ENCODE assay signal across 13 cellular contexts in the genomic region with DNA sequence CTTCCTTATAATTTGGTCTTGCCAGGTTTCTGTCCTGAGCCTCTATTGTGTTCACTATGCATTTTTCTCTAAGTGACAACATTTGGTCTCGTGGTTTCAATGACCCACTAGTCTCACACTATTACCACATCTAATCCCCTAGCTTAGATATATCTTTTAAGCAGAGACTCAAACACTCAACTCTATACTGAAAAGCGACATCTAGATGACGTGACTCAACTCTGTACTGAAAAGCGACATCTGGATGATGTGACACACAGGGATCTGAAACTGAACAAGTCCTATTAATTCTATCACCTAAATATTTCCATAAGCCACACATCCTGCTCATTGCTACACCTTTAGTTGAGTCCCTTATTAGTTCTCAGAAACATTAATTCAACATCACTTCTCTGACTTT.
DNase-seq lines count a peak whose midpoint lies in the region; ATAC-seq, FAIRE-seq and TF ChIP-seq lines count a peak whose summit lies in the region.
"Had no signal": no experiment of that assay in that cellular context is flagged by ENCODE, and none has a peak within 500 bp of the region (broad histone marks: within the 10 kb centered on the region; RNA-seq: fewer than 3 reads in every experiment).

No MANE protein-coding gene starts in this region.

- H3K27me3 Mint-ChIP-seq in activated naive CD4-positive, alpha-beta T cell treated with anti-CD3 and anti-CD28 coated beads for 36 hours (ENCODE audit: low read depth), result no peaks in the 10 kb centered on the region
- H3K27me3 Mint-ChIP-seq in stimulated activated naive B cell treated with anti-CD40 and anti-IgM and Interleukin-4, amounts not matched to agents 10 μg/mL and 1 μg/mL and 100 μg/mL, for 72 hours, result no peaks in the 10 kb centered on the region

- intact Hi-C loops in activated naive CD4-positive, alpha-beta T cell treated with anti-CD3 and anti-CD28 coated beads for 36 hours (cut with micrococcal nuclease), result loop anchor here (1.0 to 10.0 kb wide), 5 partner anchors 52 to 1720 kb away; a partner anchor contains a TSS
- intact Hi-C loops in pancreas (cut with DNase I), result no loop called here

- no peak overlapping the region for H3K4me3 Mint-ChIP-seq in activated naive CD4-positive, alpha-beta T cell treated with anti-CD3 and anti-CD28 coated beads for 36 hours
- no peak overlapping the region for H3K4me3 Mint-ChIP-seq in stimulated activated naive B cell treated with anti-CD40 and anti-IgM and Interleukin-4, amounts not matched to agents 10 μg/mL and 1 μg/mL and 100 μg/mL, for 72 hours
- H3K4me3 Mint-ChIP-seq: T-helper 1 cell treated with Interleukin-12 subunit alpha and Interleukin-12 subunit beta and Interleukin-4 antibody, amounts not matched to agents 30 μg/mL and 1 μg/mL, for 36 hours had no signal

- no peaks in the 10 kb centered on the region for H3K36me3 Mint-ChIP-seq in activated naive CD4-positive, alpha-beta T cell treated with anti-CD3 and anti-CD28 coated beads for 36 hours (ENCODE audit: low read depth)
- no peaks in the 10 kb centered on the region for H3K36me3 Mint-ChIP-seq in stimulated activated naive B cell treated with anti-CD40 and anti-IgM and Interleukin-4, amounts not matched to agents 10 μg/mL and 1 μg/mL and 100 μg/mL, for 72 hours

- H3K27ac Mint-ChIP-seq in activated naive CD4-positive, alpha-beta T cell treated with anti-CD3 and anti-CD28 coated beads for 36 hours, result no peak overlapping the region
- H3K27ac Mint-ChIP-seq in stimulated activated naive B cell treated with anti-CD40 and anti-IgM and Interleukin-4, amounts not matched to agents 10 μg/mL and 1 μg/mL and 100 μg/mL, for 72 hours, result no peak overlapping the region
- H3K27ac Mint-ChIP-seq: T-helper 1 cell treated with Interleukin-12 subunit alpha and Interleukin-12 subunit beta and Interleukin-4 antibody, amounts not matched to agents 30 μg/mL and 1 μg/mL, for 36 hours had no signal

- no peaks in the 10 kb centered on the region for H3K9me3 ChIP-seq in pancreas
- H3K9me3 ChIP-seq: BLaER1 had no signal

- H3K4me3 ChIP-seq in pancreas, result no peak overlapping the region
- H3K4me3 ChIP-seq: BLaER1 had no signal

- CTCF ChIA-PET in activated naive CD4-positive, alpha-beta T cell treated with anti-CD3 and anti-CD28 coated beads for 36 hours (lab: Charles Lee), result interaction anchor here (1.1 kb wide), 1 partner anchor 345 kb away, joined by 3 read pairs; no protein-coding TSS in a partner anchor

- peaks cover 29% of the 10 kb centered on the region for H3K4me1 Mint-ChIP-seq in activated naive CD4-positive, alpha-beta T cell treated with anti-CD3 and anti-CD28 coated beads for 36 hours (ENCODE audit: low read depth)
- peaks cover 6 to 8% of the 10 kb centered on the region in 2 donors for H3K4me1 Mint-ChIP-seq in stimulated activated naive B cell treated with anti-CD40 and anti-IgM and Interleukin-4, amounts not matched to agents 10 μg/mL and 1 μg/mL and 100 μg/mL, for 72 hours

- ATAC-seq in GM21723 (IDR thresholded peaks at IDR 0.05; ENCODE audit: unreplicated experiment) (peak; percentile 99), HG03457 (IDR thresholded peaks at IDR 0.05; ENCODE audit: unreplicated experiment) (peak; percentile 99), pancreas (no peak)
- ATAC-seq in stimulated activated naive B cell treated with anti-CD40 and anti-IgM and Interleukin-4, amounts not matched to agents 10 μg/mL and 1 μg/mL and 100 μg/mL, for 72 hours (replicated peaks), result peak; percentile 98 to 99
- ATAC-seq: HCT116; naive thymus-derived CD4-positive, alpha-beta T cell had no signal

- H3K9me3 Mint-ChIP-seq in activated naive CD4-positive, alpha-beta T cell treated with anti-CD3 and anti-CD28 coated beads for 36 hours, result no peaks in the 10 kb centered on the region
- H3K9me3 Mint-ChIP-seq in stimulated activated naive B cell treated with anti-CD40 and anti-IgM and Interleukin-4, amounts not matched to agents 10 μg/mL and 1 μg/mL and 100 μg/mL, for 72 hours, result no peaks in the 10 kb centered on the region
- H3K9me3 Mint-ChIP-seq: naive thymus-derived CD4-positive, alpha-beta T cell; T-helper 1 cell treated with Interleukin-12 subunit alpha and Interleukin-12 subunit beta and Interleukin-4 antibody, amounts not matched to agents 30 μg/mL and 1 μg/mL, for 36 hours had no signal

- no peak for TF ChIP-seq CTCF in pancreas (IDR thresholded peaks at IDR 0.05)

- no peak overlapping the region for H3K27ac ChIP-seq in pancreas
- H3K27ac ChIP-seq: BLaER1 had no signal

- no peaks in the 10 kb centered on the region for H3K4me1 ChIP-seq in pancreas
- H3K4me1 ChIP-seq: BLaER1 had no signal

- no peaks in the 10 kb centered on the region for H3K36me3 ChIP-seq in pancreas
- H3K36me3 ChIP-seq: BLaER1 had no signal

- DNase-seq in activated naive CD4-positive, alpha-beta T cell treated with anti-CD3 and anti-CD28 coated beads for 36 hours, result peak; percentile 53
- DNase-seq in activated naive CD4-positive, alpha-beta T cell treated with anti-CD3 and anti-CD28 coated beads, Interleukin-2, amount 50 U/mL, for 16 hours, result no peak
- DNase-seq in stimulated activated naive B cell treated with anti-CD40 and anti-IgM and Interleukin-4, amounts not matched to agents 10 μg/mL and 1 μg/mL and 100 μg/mL, for 72 hours, result peak; percentile 43
- DNase-seq in NCI-H226 (no peak), pancreas (no peak), GOT3 (lab: John Stamatoyannopoulos, UW) (no peak)
- DNase-seq: naive thymus-derived CD4-positive, alpha-beta T cell had no signal

- no peaks in the 10 kb centered on the region for H3K27me3 ChIP-seq in pancreas
- H3K27me3 ChIP-seq: BLaER1 had no signal

- WGBS in pancreas, 2 donors, result 90 to 95% methylated on average over 4 of the region's 4 CpGs

- FAIRE-seq in pancreas (lab: Jason Lieb, UNC), result no peak
- FAIRE-seq: frontal cortex had no signal

Comparison
In these comparisons a context has a peak if more than half of its experiments do, and no peak if none do; other contexts are left out.
1. DNase-seq: peak in activated naive CD4-positive, alpha-beta T cell treated with anti-CD3 and anti-CD28 coated beads for 36 hours (single experiment) and stimulated activated naive B cell treated with anti-CD40 and anti-IgM and Interleukin-4, amounts not matched to agents 10 μg/mL and 1 μg/mL and 100 μg/mL, for 72 hours (single experiment); none in activated naive CD4-positive, alpha-beta T cell treated with anti-CD3 and anti-CD28 coated beads, Interleukin-2, amount 50 U/mL, for 16 hours (single experiment), NCI-H226 (single experiment), pancreas (0 of 6) and GOT3 (single experiment).
2. ATAC-seq: peak in GM21723 (single experiment), HG03457 (single experiment) and stimulated activated naive B cell treated with anti-CD40 and anti-IgM and Interleukin-4, amounts not matched to agents 10 μg/mL and 1 μg/mL and 100 μg/mL, for 72 hours (2 of 2); none in pancreas (0 of 4).